ENCODE assay signal across 8 cellular contexts in genomic region chrX:136065044-136065671, GRCh38.
DNase-seq lines count a peak whose midpoint lies in the region; ATAC-seq and TF ChIP-seq lines count a peak whose summit lies in the region.

No MANE protein-coding gene starts in this region.

- ATAC-seq in HG02571 (IDR thresholded peaks at IDR 0.05; ENCODE audit: unreplicated experiment) (no peak), HG02970 (IDR thresholded peaks at IDR 0.05; ENCODE audit: low FRiP score, unreplicated experiment) (no peak), GM21447 (IDR thresholded peaks at IDR 0.05; ENCODE audit: unreplicated experiment) (no peak)

- H3K9me3 Mint-ChIP-seq in nephron, result peaks cover 6% of the 10 kb centered on the region

- H3K27ac Mint-ChIP-seq in nephron, result peak overlapping the region; percentile 48 to 89 (median 67)

- peaks cover 20% of the 10 kb centered on the region for H3K4me1 Mint-ChIP-seq in nephron

- H3K27me3 Mint-ChIP-seq in nephron (ENCODE audit: low read depth), result peaks cover 12% of the 10 kb centered on the region

- peak overlapping the region in 1 of 3 experiments; percentile 24 for H3K4me3 Mint-ChIP-seq in nephron

- TF ChIP-seq CTCF in nephron (IDR thresholded peaks at IDR 0.05; ENCODE audit: unreplicated experiment in 3 of 3), result no peak

- peak; percentile 64 for DNase-seq in Daoy (ENCODE audit: low read depth)
- DNase-seq in NOMO-1 treated with dmso at 0.1 percent for 144 hours (lab: John Stamatoyannopoulos, UW; ENCODE audit: unreplicated experiment), result peak; percentile 7
- DNase-seq in dedifferentiated amniotic fluid mesenchymal stem cell (ENCODE audit: extremely low spot score), result peak; percentile 50
- no peak for DNase-seq in ureter (ENCODE audit: low spot score)

- H3K36me3 Mint-ChIP-seq in nephron (ENCODE audit: low read depth), result no peaks in the 10 kb centered on the region
